Comparison of ENCODE assay signal across 20 cellular contexts in genomic region chr3:101954946-101955345, GRCh38.
"Had no signal": no experiment of that assay in that cellular context is flagged by ENCODE, and none has a peak within 500 bp of the region (broad histone marks: within the 10 kb centered on the region; RNA-seq: fewer than 3 reads in every experiment).

No MANE protein-coding gene starts in this region.

- H3K27ac Mint-ChIP-seq: activated B cell treated with CpG ODN at 0.5 μM for 24 hours; activated CD4-positive, alpha-beta memory T cell treated with anti-CD3 and anti-CD28 coated beads for 36 hours; activated naive CD8-positive, alpha-beta T cell treated with anti-CD3 and anti-CD28 coated beads for 36 hours; stimulated activated naive B cell treated with anti-CD40 and anti-IgM and Interleukin-4, amounts not matched to agents 10 μg/mL and 1 μg/mL and 100 μg/mL, for 72 hours had no signal

- FAIRE-seq: frontal cortex, keratinocyte, small intestine had no signal

- H3K4me3 Mint-ChIP-seq: activated B cell treated with CpG ODN at 0.5 μM for 24 hours; activated CD4-positive, alpha-beta memory T cell treated with anti-CD3 and anti-CD28 coated beads for 36 hours; activated naive CD8-positive, alpha-beta T cell treated with anti-CD3 and anti-CD28 coated beads for 36 hours; neural crest cell; stimulated activated naive B cell treated with anti-CD40 and anti-IgM and Interleukin-4, amounts not matched to agents 10 μg/mL and 1 μg/mL and 100 μg/mL, for 72 hours had no signal

- ATAC-seq: right lobe of liver; stimulated activated naive B cell treated with anti-CD40 and anti-IgM and Interleukin-4, amounts not matched to agents 10 μg/mL and 1 μg/mL and 100 μg/mL, for 72 hours had no signal

- H3K27me3 Mint-ChIP-seq: activated B cell treated with CpG ODN at 0.5 μM for 24 hours; activated naive CD8-positive, alpha-beta T cell treated with anti-CD3 and anti-CD28 coated beads for 36 hours; stimulated activated naive B cell treated with anti-CD40 and anti-IgM and Interleukin-4, amounts not matched to agents 10 μg/mL and 1 μg/mL and 100 μg/mL, for 72 hours had no signal

- H3K4me1 Mint-ChIP-seq: neural crest cell had no signal

- H3K36me3 Mint-ChIP-seq: activated CD4-positive, alpha-beta memory T cell treated with anti-CD3 and anti-CD28 coated beads for 36 hours; activated naive CD8-positive, alpha-beta T cell treated with anti-CD3 and anti-CD28 coated beads for 36 hours; stimulated activated naive B cell treated with anti-CD40 and anti-IgM and Interleukin-4, amounts not matched to agents 10 μg/mL and 1 μg/mL and 100 μg/mL, for 72 hours had no signal

- DNase-seq: activated B cell treated with CpG ODN at 0.5 μM for 24 hours; activated CD4-positive, alpha-beta memory T cell treated with anti-CD3 and anti-CD28 coated beads for 36 hours; activated CD4-positive, alpha-beta T cell treated with anti-CD3 and anti-CD28 coated beads for 4 hours; activated naive CD8-positive, alpha-beta T cell treated with anti-CD3 and anti-CD28 coated beads for 36 hours; activated T-cell treated with anti-CD3 and anti-CD28 coated beads for 4 hours; amygdala; colonic mucosa; erythroblast; hypothalamus; left ventricle myocardium inferior; right lobe of liver; small intestine; stimulated activated CD4-positive, alpha-beta T cell treated with anti-CD3 and anti-CD28 coated beads, Interleukin-4, amount 100 ng/mL, for 24 hours; stimulated activated naive B cell treated with anti-CD40 and anti-IgM and Interleukin-4, amounts not matched to agents 10 μg/mL and 1 μg/mL and 100 μg/mL, for 72 hours; SW 1271 had no signal

- H3K9me3 Mint-ChIP-seq: activated B cell treated with CpG ODN at 0.5 μM for 24 hours; activated CD4-positive, alpha-beta memory T cell treated with anti-CD3 and anti-CD28 coated beads for 36 hours; activated naive CD8-positive, alpha-beta T cell treated with anti-CD3 and anti-CD28 coated beads for 36 hours; neural crest cell had no signal

- H3K4me3 ChIP-seq: colonic mucosa, left ventricle myocardium inferior, prostate gland, right lobe of liver, thoracic aorta had no signal
